Comparison of ENCODE assay signal across 1 cellular context in genomic region chr16:20899503-20900298, GRCh38.
A peak's percentile ranks its signal among the peaks of the same experiment; 100 is the strongest.
TF ChIP-seq lines count a peak whose summit lies in the region.

No MANE protein-coding gene starts in this region.

TF ChIP-seq in HepG2, 621 proteins besides CTCF, POLR2A, EP300 and RAD21 (continued from another document and continues in another):
- TF ChIP-seq SMAD1 (CRISPR knock-in tag; IDR thresholded peaks at IDR 0.05; ENCODE audit: borderline replicate concordance, low read depth) (peak; percentile 77; the same call in 1 of the 2 replicates), ZNF879 (CRISPR knock-in tag; IDR thresholded peaks at IDR 0.05) (peak; percentile 82; the same call in 1 of the 2 replicates), GTF3A (CRISPR knock-in tag; conservative IDR thresholded peaks at IDR 0.05) (no peak; the same call in 1 of the 2 replicates), ELF1 (CRISPR knock-in tag; IDR thresholded peaks at IDR 0.05) (no peak; the same call in 1 of the 2 replicates), ZBTB7A (CRISPR knock-in tag; IDR thresholded peaks at IDR 0.05) (0 out of 2 replicates have a peak, but pooled peaks have one; percentile 44), CEBPB (IDR thresholded peaks at IDR 0.05; ENCODE audit: borderline replicate concordance, low read depth, low read length) (no peak), ZNF451 (CRISPR knock-in tag; IDR thresholded peaks at IDR 0.05) (peak; percentile 40; the same call in 1 of the 2 replicates), ZBTB39 (CRISPR knock-in tag; IDR thresholded peaks at IDR 0.05) (no peak), ZNF235 (CRISPR knock-in tag; IDR thresholded peaks at IDR 0.05; ENCODE audit: borderline replicate concordance) (peak; percentile 44; the same call in 1 of the 2 replicates), HDAC2 (CRISPR knock-in tag; IDR thresholded peaks at IDR 0.05) (peak; percentile 42), IKZF4 (CRISPR knock-in tag; IDR thresholded peaks at IDR 0.05; ENCODE audit: borderline replicate concordance, low read depth, not compliant biosample characterization) (peak; percentile 51), ZNF232 (CRISPR knock-in tag; IDR thresholded peaks at IDR 0.05; ENCODE audit: borderline replicate concordance) (peak; percentile 56; the same call in 1 of the 2 replicates), ZNF354B (CRISPR knock-in tag; IDR thresholded peaks at IDR 0.05) (no peak), SAFB2 (CRISPR knock-in tag; IDR thresholded peaks at IDR 0.05; ENCODE audit: borderline replicate concordance, low read depth) (0 out of 2 replicates have a peak, but pooled peaks have one; percentile 58), CEBPG (CRISPR knock-in tag; IDR thresholded peaks at IDR 0.05) (peak; percentile 46), HNRNPL (IDR thresholded peaks at IDR 0.05; ENCODE audit: low read depth, low read length) (no peak), CBFB (CRISPR knock-in tag; IDR thresholded peaks at IDR 0.05) (peak; percentile 16; the same call in 1 of the 2 replicates), TBP (CRISPR knock-in tag; IDR thresholded peaks at IDR 0.05) (no peak), ATF7-NPFF (CRISPR knock-in tag; IDR thresholded peaks at IDR 0.05; ENCODE audit: low read depth) (0 out of 2 replicates have a peak, but pooled peaks have one; percentile 38), HNF4G (IDR thresholded peaks at IDR 0.05; ENCODE audit: borderline replicate concordance, low read depth, low read length) (no peak; the same call in 1 of the 2 replicates), HNF4G (CRISPR knock-in tag; IDR thresholded peaks at IDR 0.05; ENCODE audit: borderline replicate concordance, low read depth) (no peak), GABPB1 (CRISPR knock-in tag; IDR thresholded peaks at IDR 0.05) (no peak; the same call in 1 of the 2 replicates), REXO4 (CRISPR knock-in tag; IDR thresholded peaks at IDR 0.05; ENCODE audit: borderline replicate concordance) (no peak), ZNF780A (CRISPR knock-in tag; IDR thresholded peaks at IDR 0.05) (no peak), SALL1 (CRISPR knock-in tag; IDR thresholded peaks at IDR 0.05) (peak; percentile 68; the same call in 1 of the 2 replicates), ZNF558 (CRISPR knock-in tag; IDR thresholded peaks at IDR 0.05; ENCODE audit: borderline replicate concordance) (no peak), EED (CRISPR knock-in tag; IDR thresholded peaks at IDR 0.05) (peak; percentile 91), ZNF441 (CRISPR knock-in tag; IDR thresholded peaks at IDR 0.05; ENCODE audit: borderline replicate concordance) (0 out of 2 replicates have a peak, but pooled peaks have one; percentile 57), MEIS1 (CRISPR knock-in tag; IDR thresholded peaks at IDR 0.05; ENCODE audit: borderline replicate concordance) (no peak), THAP11 (CRISPR knock-in tag; IDR thresholded peaks at IDR 0.05) (peak; percentile 68), RXRB (CRISPR knock-in tag; IDR thresholded peaks at IDR 0.05; ENCODE audit: borderline replicate concordance) (no peak), LBX2 (CRISPR knock-in tag; IDR thresholded peaks at IDR 0.05; ENCODE audit: borderline replicate concordance) (peak; percentile 67; the same call in 1 of the 2 replicates), ZNF333 (CRISPR knock-in tag; IDR thresholded peaks at IDR 0.05; ENCODE audit: borderline replicate concordance) (peak; percentile 71; the same call in 1 of the 2 replicates), POLR2G (IDR thresholded peaks at IDR 0.05; ENCODE audit: low read depth, low read length) (peak; percentile 83), BCL3 (CRISPR knock-in tag; IDR thresholded peaks at IDR 0.05) (0 out of 2 replicates have a peak, but pooled peaks have one; percentile 57), MED1 (CRISPR knock-in tag; IDR thresholded peaks at IDR 0.05) (peak; percentile 62), AHR (CRISPR knock-in tag; IDR thresholded peaks at IDR 0.05) (peak; percentile 80; the same call in 1 of the 2 replicates), KLF16 (CRISPR knock-in tag; IDR thresholded peaks at IDR 0.05) (peak; percentile 48 to 73; a peak in 3 of 4 replicates), KDM4B (CRISPR knock-in tag; IDR thresholded peaks at IDR 0.05) (peak; percentile 92), ZNF329 (CRISPR knock-in tag; IDR thresholded peaks at IDR 0.05; ENCODE audit: low read depth) (peak; percentile 52), ZNF589 (CRISPR knock-in tag; conservative IDR thresholded peaks at IDR 0.05) (no peak), ZNF224 (CRISPR knock-in tag; IDR thresholded peaks at IDR 0.05) (peak; percentile 4; the same call in 1 of the 2 replicates), RORA (CRISPR knock-in tag; IDR thresholded peaks at IDR 0.05) (no peak), GMEB2 (CRISPR knock-in tag; IDR thresholded peaks at IDR 0.05; ENCODE audit: low read depth) (peak; percentile 35; the same call in 1 of the 2 replicates), MZF1 (CRISPR knock-in tag; IDR thresholded peaks at IDR 0.05; ENCODE audit: borderline replicate concordance) (no peak), SP1 (IDR thresholded peaks at IDR 0.05) (no peak), SP1 (CRISPR knock-in tag; IDR thresholded peaks at IDR 0.05) (0 out of 2 replicates have a peak, but pooled peaks have one; percentile 11), KAT8 (CRISPR knock-in tag; IDR thresholded peaks at IDR 0.05) (peak; percentile 59), ZNF770 (CRISPR knock-in tag; IDR thresholded peaks at IDR 0.05) (peak; percentile 36; the same call in 1 of the 2 replicates), ARNT2 (CRISPR knock-in tag; IDR thresholded peaks at IDR 0.05; ENCODE audit: low read depth) (peak; percentile 77)
- TF ChIP-seq, protein P1, sequence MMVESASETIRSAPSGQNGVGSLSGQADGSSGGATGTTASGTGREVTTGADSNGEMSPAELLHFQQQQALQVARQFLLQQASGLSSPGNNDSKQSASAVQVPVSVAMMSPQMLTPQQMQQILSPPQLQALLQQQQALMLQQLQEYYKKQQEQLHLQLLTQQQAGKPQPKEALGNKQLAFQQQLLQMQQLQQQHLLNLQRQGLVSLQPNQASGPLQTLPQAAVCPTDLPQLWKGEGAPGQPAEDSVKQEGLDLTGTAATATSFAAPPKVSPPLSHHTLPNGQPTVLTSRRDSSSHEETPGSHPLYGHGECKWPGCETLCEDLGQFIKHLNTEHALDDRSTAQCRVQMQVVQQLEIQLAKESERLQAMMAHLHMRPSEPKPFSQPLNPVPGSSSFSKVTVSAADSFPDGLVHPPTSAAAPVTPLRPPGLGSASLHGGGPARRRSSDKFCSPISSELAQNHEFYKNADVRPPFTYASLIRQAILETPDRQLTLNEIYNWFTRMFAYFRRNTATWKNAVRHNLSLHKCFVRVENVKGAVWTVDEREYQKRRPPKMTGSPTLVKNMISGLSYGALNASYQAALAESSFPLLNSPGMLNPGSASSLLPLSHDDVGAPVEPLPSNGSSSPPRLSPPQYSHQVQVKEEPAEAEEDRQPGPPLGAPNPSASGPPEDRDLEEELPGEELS (CRISPR knock-in tag; IDR thresholded peaks at IDR 0.05), result no peak; the same call in none of the 2 replicates
- TF ChIP-seq, protein P2, sequence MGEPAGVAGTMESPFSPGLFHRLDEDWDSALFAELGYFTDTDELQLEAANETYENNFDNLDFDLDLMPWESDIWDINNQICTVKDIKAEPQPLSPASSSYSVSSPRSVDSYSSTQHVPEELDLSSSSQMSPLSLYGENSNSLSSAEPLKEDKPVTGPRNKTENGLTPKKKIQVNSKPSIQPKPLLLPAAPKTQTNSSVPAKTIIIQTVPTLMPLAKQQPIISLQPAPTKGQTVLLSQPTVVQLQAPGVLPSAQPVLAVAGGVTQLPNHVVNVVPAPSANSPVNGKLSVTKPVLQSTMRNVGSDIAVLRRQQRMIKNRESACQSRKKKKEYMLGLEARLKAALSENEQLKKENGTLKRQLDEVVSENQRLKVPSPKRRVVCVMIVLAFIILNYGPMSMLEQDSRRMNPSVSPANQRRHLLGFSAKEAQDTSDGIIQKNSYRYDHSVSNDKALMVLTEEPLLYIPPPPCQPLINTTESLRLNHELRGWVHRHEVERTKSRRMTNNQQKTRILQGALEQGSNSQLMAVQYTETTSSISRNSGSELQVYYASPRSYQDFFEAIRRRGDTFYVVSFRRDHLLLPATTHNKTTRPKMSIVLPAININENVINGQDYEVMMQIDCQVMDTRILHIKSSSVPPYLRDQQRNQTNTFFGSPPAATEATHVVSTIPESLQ (CRISPR knock-in tag; conservative IDR thresholded peaks at IDR 0.05), result peak; percentile 67; the same call in 1 of the 2 replicates
- TF ChIP-seq, protein P3, sequence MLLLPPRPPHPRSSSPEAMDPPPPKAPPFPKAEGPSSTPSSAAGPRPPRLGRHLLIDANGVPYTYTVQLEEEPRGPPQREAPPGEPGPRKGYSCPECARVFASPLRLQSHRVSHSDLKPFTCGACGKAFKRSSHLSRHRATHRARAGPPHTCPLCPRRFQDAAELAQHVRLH (CRISPR knock-in tag; IDR thresholded peaks at IDR 0.05; ENCODE audit: borderline replicate concordance, low read depth), result 0 out of 2 replicates have a peak, but pooled peaks have one; percentile 68
